13 cellular contexts compared by ENCODE assay signal in genomic region chr2:3399829-3400228, GRCh38. TPM values are rescaled to one million over a fixed set of nuclear protein-coding genes. Genes with fewer than 3 reads are reported as not detected.
DNase-seq lines count a peak whose midpoint lies in the region; ATAC-seq and TF ChIP-seq lines count a peak whose summit lies in the region.
"Had no signal": no experiment of that assay in that cellular context is flagged by ENCODE, and none has a peak within 500 bp of the region (broad histone marks: within the 10 kb centered on the region; RNA-seq: fewer than 3 reads in every experiment).

No MANE protein-coding gene starts in this region.

- ATAC-seq in stimulated activated memory B cell treated with anti-CD40 and anti-IgM and Interleukin-4, amounts not matched to agents 10 μg/mL and 1 μg/mL and 100 μg/mL, for 72 hours: no peak
- no peak for ATAC-seq in HG02798 (IDR thresholded peaks at IDR 0.05; ENCODE audit: poor library complexity, unreplicated experiment)

- H3K27ac Mint-ChIP-seq in stimulated activated memory B cell treated with anti-CD40 and anti-IgM and Interleukin-4, amounts not matched to agents 10 μg/mL and 1 μg/mL and 100 μg/mL, for 72 hours: peak overlapping the region; percentile 63
- H3K27ac Mint-ChIP-seq: activated T-helper 2 cell treated with anti-CD3 and anti-CD28 coated beads, Interferon-gamma antibody, Interleukin-2, Interleukin-4, amounts not matched to agents 10 μg/mL and 5 μg/mL and 100 μg/mL, durations not matched to agents 14 hours and 24 hours and 36 hours; CD8-positive, alpha-beta memory T cell had no signal

- no peak overlapping the region for H3K4me3 ChIP-seq in foreskin fibroblast (ENCODE audit: low read depth in 1 of 2, low read length in 2 of 2)

- peaks cover 28% of the 10 kb centered on the region for H3K4me1 Mint-ChIP-seq in stimulated activated memory B cell treated with anti-CD40 and anti-IgM and Interleukin-4, amounts not matched to agents 10 μg/mL and 1 μg/mL and 100 μg/mL, for 72 hours

- H3K4me3 Mint-ChIP-seq in stimulated activated memory B cell treated with anti-CD40 and anti-IgM and Interleukin-4, amounts not matched to agents 10 μg/mL and 1 μg/mL and 100 μg/mL, for 72 hours: no peak overlapping the region
- H3K4me3 Mint-ChIP-seq: central memory CD8-positive, alpha-beta T cell had no signal

- peaks cover 71% of the 10 kb centered on the region for H3K36me3 Mint-ChIP-seq in stimulated activated memory B cell treated with anti-CD40 and anti-IgM and Interleukin-4, amounts not matched to agents 10 μg/mL and 1 μg/mL and 100 μg/mL, for 72 hours

- DNase-seq in SK-N-DZ (ENCODE audit: low spot score) (peak; percentile 77), foreskin fibroblast (peak; percentile 10 to 46), midbrain (lab: John Stamatoyannopoulos, UW) (peak; percentile 87), COLO829 (ENCODE audit: low spot score) (no peak), NOMO-1 treated with DMSO at 0.1 percent for 48 hours (lab: John Stamatoyannopoulos, UW; ENCODE audit: unreplicated experiment) (no peak)
- DNase-seq: activated CD4-positive, alpha-beta T cell treated with anti-CD3 and anti-CD28 coated beads for 4 hours; CD8-positive, alpha-beta memory T cell; kidney glomerular epithelial cell; NCI-H2029 treated with DMSO at 0.1 percent for 48 hours had no signal

- peaks cover 7% of the 10 kb centered on the region for H3K9me3 Mint-ChIP-seq in stimulated activated memory B cell treated with anti-CD40 and anti-IgM and Interleukin-4, amounts not matched to agents 10 μg/mL and 1 μg/mL and 100 μg/mL, for 72 hours

- TF ChIP-seq CTCF in foreskin fibroblast (IDR thresholded peaks at IDR 0.05; ENCODE audit: low read depth, low read length): no peak

- no peaks in the 10 kb centered on the region for H3K27me3 Mint-ChIP-seq in stimulated activated memory B cell treated with anti-CD40 and anti-IgM and Interleukin-4, amounts not matched to agents 10 μg/mL and 1 μg/mL and 100 μg/mL, for 72 hours
- H3K27me3 Mint-ChIP-seq: CD8-positive, alpha-beta memory T cell; central memory CD8-positive, alpha-beta T cell had no signal

RNA-seq across cellular contexts. Expression of gene TRAPPC12, which starts 20.3 kb away (rescaled TPM):
- polyA plus RNA-seq in SK-N-DZ (2014; cell fraction: cytosol; rRNA removed): 48.4 and 55.8 TPM in 2 replicates
- polyA plus RNA-seq in SK-N-DZ (2014; cell fraction: nucleus; rRNA removed): 69.0 and 75.0 TPM in 2 replicates

RNA-seq across cellular contexts. Expression of gene EIPR1, which starts 22.2 kb away (rescaled TPM):
- polyA plus RNA-seq in SK-N-DZ (2014; cell fraction: cytosol; rRNA removed): 94.9 and 106 TPM in 2 replicates
- 55.8 and 80.5 TPM in 2 replicates for polyA plus RNA-seq in SK-N-DZ (2014; cell fraction: nucleus; rRNA removed)

Comparison
In these comparisons a context has a peak if more than half of its experiments do, and no peak if none do; other contexts are left out.
1. DNase-seq: peak in SK-N-DZ (single experiment), foreskin fibroblast (2 of 2) and midbrain (single experiment); none in COLO829 (single experiment) and NOMO-1 treated with DMSO at 0.1 percent for 48 hours (single experiment).